31 cellular contexts compared by ENCODE assay signal in the genomic region with DNA sequence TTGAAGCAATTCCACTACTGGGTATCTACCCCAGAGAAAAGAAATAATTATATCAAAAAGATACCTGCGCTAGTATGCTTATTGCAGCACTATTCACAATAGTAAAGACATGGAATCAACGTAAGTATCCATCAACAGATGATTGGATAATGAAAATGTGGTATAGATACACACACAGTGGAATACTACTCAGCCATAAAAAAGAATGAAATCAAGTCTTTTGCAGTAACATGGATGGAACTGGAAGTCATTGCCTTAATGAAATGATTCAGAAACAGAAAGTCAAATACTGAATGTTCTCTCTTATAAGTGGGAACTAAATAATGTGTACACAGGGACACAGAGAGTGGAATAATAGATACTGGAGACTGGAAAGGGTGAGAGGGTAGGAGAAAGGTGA. TPM values are rescaled to one million over a fixed set of nuclear protein-coding genes. Genes with fewer than 3 reads are reported as not detected.
A peak's percentile ranks its signal among the peaks of the same experiment; 100 is the strongest.
DNase-seq lines count a peak whose midpoint lies in the region; ATAC-seq, FAIRE-seq and TF ChIP-seq lines count a peak whose summit lies in the region.
"Had no signal": no experiment of that assay in that cellular context is flagged by ENCODE, and none has a peak within 500 bp of the region (broad histone marks: within the 10 kb centered on the region; RNA-seq: fewer than 3 reads in every experiment).

No MANE protein-coding gene starts in this region.

- H3K4me3 ChIP-seq in HEK293 (ENCODE audit: low read depth, low read length): no peak overlapping the region
- H3K4me3 ChIP-seq in K562: no peak overlapping the region
- H3K4me3 ChIP-seq in colonic mucosa: no peak overlapping the region
- H3K4me3 ChIP-seq: A549; BLaER1; BLaER1 treated with 17β-estradiol and CSF1 and Interleukin-3, amounts not matched to agents 10 nM and 100 nM had no signal

- no peak for TF ChIP-seq CTCF in HEK293 (tag by site-specific recombination; IDR thresholded peaks at IDR 0.05)
- TF ChIP-seq CTCF in K562 (IDR thresholded peaks at IDR 0.05 in 2 of 3, conservative IDR thresholded peaks at IDR 0.05 in 1 of 3; ENCODE audit: insufficient read depth in 2 of 3, low read depth in 1 of 3, low read length in 3 of 3): no peak
- TF ChIP-seq CTCF in colonic mucosa (IDR thresholded peaks at IDR 0.05): no peak

- in situ Hi-C loops in K562 (cut with MboI): no loop called here

- H3K27ac ChIP-seq in HEK293 (ENCODE audit: extremely low read depth, low read depth, low read length): no peak overlapping the region
- H3K27ac ChIP-seq in K562 (ENCODE audit: extremely low read depth, low read depth, low read length): no peak overlapping the region
- H3K27ac ChIP-seq in colonic mucosa: no peak overlapping the region
- H3K27ac ChIP-seq: 22Rv1; A549; BLaER1; BLaER1 treated with 17β-estradiol and CSF1 and Interleukin-3, amounts not matched to agents 10 nM and 100 nM; C4-2B had no signal

- DNase-seq in K562 (ENCODE audit: extremely low read depth in 1 of 4, low spot score in 3 of 4): no peak
- DNase-seq in medulla oblongata (ENCODE audit: extremely low spot score): no peak
- DNase-seq in colonic mucosa: no peak
- DNase-seq: 8988T; ACHN; AML-193; BE2C; C1 segment of cervical spinal cord; Caco-2; Calu3; CD4-positive, alpha-beta memory T cell; CD4-positive, alpha-beta T cell; CD4-positive, CD25-positive, alpha-beta regulatory T cell; CD8-positive, alpha-beta memory T cell; CD8-positive, alpha-beta T cell; COR-L47; DMS 273 treated with DMSO at 0.1 percent for 48 hours; DMS153; DMS53; DMS79; DMS79 treated with DMSO at 0.1 percent for 48 hours; DND-41; EL had no signal

- FAIRE-seq in K562 (lab: Jason Lieb, UNC): no peak
- FAIRE-seq: A204.1, D721Med had no signal

- H3K36me3 ChIP-seq in HEK293 (ENCODE audit: control insufficient read depth in 2 of 2, insufficient read depth in 1 of 2, low read length in 2 of 2) (no peaks in the 10 kb centered on the region), K562 (ENCODE audit: control insufficient read depth, insufficient read depth, low read length) (no peaks in the 10 kb centered on the region), colonic mucosa (no peaks in the 10 kb centered on the region)
- H3K36me3 ChIP-seq: BE2C; BLaER1; BLaER1 treated with 17β-estradiol and CSF1 and Interleukin-3, amounts not matched to agents 10 nM and 100 nM had no signal

- no peak for ATAC-seq in K562
- ATAC-seq: A549; CD8-positive, alpha-beta T cell had no signal

- intact Hi-C loops in K562 (cut with micrococcal nuclease) (loop anchor here (10.0 kb wide), 2 partner anchors 309 to 469 kb away; no protein-coding TSS in a partner anchor), colonic mucosa (cut with DNase I) (no loop called here)

- CTCF ChIA-PET in HEK293 (lab: Yijun Ruan, JAX): interaction anchor here (0.5 to 0.7 kb wide), 2 partner anchors 375 to 1297 kb away, joined by 3 read pairs; no protein-coding TSS in a partner anchor
- CTCF ChIA-PET in K562 (lab: Yijun Ruan, JAX; ENCODE audit: low intra/inter-chr PET ratio): no interaction called here

- no peaks in the 10 kb centered on the region for H3K4me1 ChIP-seq in HEK293 (ENCODE audit: control insufficient read depth, insufficient read depth, low read length)
- no peaks in the 10 kb centered on the region for H3K4me1 ChIP-seq in K562 (replicated peaks in 1 of 2; ENCODE audit: control insufficient read depth in 2 of 2, insufficient read depth in 2 of 2, low read length in 2 of 2)
- no peaks in the 10 kb centered on the region for H3K4me1 ChIP-seq in colonic mucosa
- H3K4me1 ChIP-seq: A549; BE2C; BLaER1; BLaER1 treated with 17β-estradiol and CSF1 and Interleukin-3, amounts not matched to agents 10 nM and 100 nM; Caco-2 had no signal

- POLR2A ChIA-PET in HEK293 (lab: Yijun Ruan, JAX) (no interaction called here), K562 (lab: Yijun Ruan, JAX) (no interaction called here)

- H3K27me3 ChIP-seq in K562 (ENCODE audit: control insufficient read depth in 2 of 2, insufficient read depth in 2 of 2, low read length in 2 of 2) (peaks cover 4 to 6% of the 10 kb centered on the region in 2 experiments), colonic mucosa (no peaks in the 10 kb centered on the region)
- H3K27me3 ChIP-seq: BE2C; BLaER1; BLaER1 treated with 17β-estradiol and CSF1 and Interleukin-3, amounts not matched to agents 10 nM and 100 nM had no signal

- WGBS in K562 (ENCODE audit: insufficient coverage, low coverage, missing lambda C conversion rate): 2% methylated on average over 2 of the region's 2 CpGs

- H3K9me3 ChIP-seq in HEK293 (ENCODE audit: control insufficient read depth, insufficient read depth, low read depth, low read length) (no peaks in the 10 kb centered on the region), K562 (replicated peaks; ENCODE audit: control insufficient read depth, insufficient read depth, low read depth, low read length) (no peaks in the 10 kb centered on the region), colonic mucosa (no peaks in the 10 kb centered on the region)
- H3K9me3 ChIP-seq: A549; BE2C; BLaER1; BLaER1 treated with 17β-estradiol and CSF1 and Interleukin-3, amounts not matched to agents 10 nM and 100 nM had no signal

- no peak overlapping the region for H2AFZ ChIP-seq in K562 (ENCODE audit: low read depth, low read length)

- no TSS peak for BruUV-seq in K562 (replicated peaks; lab: Mats Ljungman, UMichigan)

- no peak for TF ChIP-seq EP300 in K562 (IDR thresholded peaks at IDR 0.05; ENCODE audit: low read length)

- H4K20me1 ChIP-seq in K562 (replicated peaks; ENCODE audit: control insufficient read depth, insufficient read depth, low read length): no peaks in the 10 kb centered on the region
- H4K20me1 ChIP-seq: BLaER1; BLaER1 treated with 17β-estradiol and CSF1 and Interleukin-3, amounts not matched to agents 10 nM and 100 nM had no signal

- H3K9ac ChIP-seq in K562 (ENCODE audit: insufficient read depth in 1 of 2, low read depth in 2 of 2, low read length in 2 of 2) (no peak overlapping the region), colonic mucosa (ENCODE audit: low read depth in 2 of 2, low read length in 2 of 2) (no peak overlapping the region)
- H3K9ac ChIP-seq: BLaER1; BLaER1 treated with 17β-estradiol and CSF1 and Interleukin-3, amounts not matched to agents 10 nM and 100 nM had no signal

- no peaks in the 10 kb centered on the region for H3K79me2 ChIP-seq in K562 (ENCODE audit: control insufficient read depth, insufficient read depth, low read length)

- TF ChIP-seq RAD21 in K562 (CRISPR knock-in tag; conservative IDR thresholded peaks at IDR 0.05 in 1 of 2, IDR thresholded peaks at IDR 0.05 in 1 of 2): no peak

- TF ChIP-seq POLR2A in K562 (conservative IDR thresholded peaks at IDR 0.05): no peak

- no peak overlapping the region for H3K4me2 ChIP-seq in K562 (ENCODE audit: insufficient read depth, low read length)
- H3K4me2 ChIP-seq: A549; BLaER1; BLaER1 treated with 17β-estradiol and CSF1 and Interleukin-3, amounts not matched to agents 10 nM and 100 nM had no signal

- H3K9me1 ChIP-seq in K562 (ENCODE audit: control insufficient read depth, insufficient read depth, low read length): no peaks in the 10 kb centered on the region

TF ChIP-seq in HEK293, 187 proteins besides CTCF, POLR2A, EP300 and RAD21:
- TF ChIP-seq SP3 (tag by site-specific recombination; IDR thresholded peaks at IDR 0.05) (no peak), ZNF146 (tag by site-specific recombination; IDR thresholded peaks at IDR 0.05) (peak; percentile 51; the same call in 1 of the 2 replicates)

RNA-seq across cellular contexts. Expression of a gene that starts 7.4 kb away (rescaled TPM):
- 36.2 and 46.3 TPM in 2 replicates for total RNA-seq in K562 (2011; cell fraction: chromatin; rRNA removed; ENCODE audit: low replicate concordance)
- 20.3 and 25.4 TPM in 2 replicates for total RNA-seq in K562 (2011; cell fraction: nucleolus; rRNA removed)
- 36.7 and 64.9 TPM in 2 replicates for total RNA-seq in K562 (2011; cell fraction: nucleoplasm; rRNA removed)
- 12.1 and 20.9 TPM in 2 replicates for total RNA-seq in K562 (2014; rRNA removed)
- 17.6 and 20.0 TPM in 2 replicates for total RNA-seq in K562 (2014; rRNA removed; fragmentation: Illumina TruSeq; extraction: Trizol)
- total RNA-seq in K562 (2015; rRNA removed; fragmentation: Illumina TruSeq; extraction: Trizol): 21.2 and 22.4 TPM in 2 replicates
- total RNA-seq in K562 (2021): 28.0 and 28.2 TPM in 2 replicates
- polyA plus RNA-seq in K562 (2011; rRNA removed): 29.9 and 34.9 TPM in 2 replicates
- 22.9 and 25.7 TPM in 2 replicates for polyA plus RNA-seq in K562 (2011; cell fraction: cytosol; rRNA removed)
- polyA plus RNA-seq in K562 (2011; cell fraction: nucleus; rRNA removed): 22.4 and 26.3 TPM in 2 replicates
- 12.9 and 15.5 TPM in 2 replicates for polyA plus RNA-seq in K562 (2012)
- polyA plus RNA-seq in K562 (2014; fragmentation: Illumina TruSeq; extraction: Trizol): 18.1 and 20.4 TPM in 2 replicates
- 1 to 10 TPM; 6.1 to 7.0 TPM for polyA plus RNA-seq in K562 (2014; fragmentation: Nextera tagmentation; extraction: Ambion mirVana)
- polyA plus RNA-seq in K562 (2014; rRNA removed): 10.0 and 20.4 TPM in 2 replicates
- polyA minus RNA-seq in K562 (2011; rRNA and poly(A)+ RNA removed): 46.0 and 51.7 TPM in 2 replicates
- 21.2 and 31.0 TPM in 2 replicates for polyA minus RNA-seq in K562 (2011; cell fraction: cytosol; rRNA and poly(A)+ RNA removed)
- 10.8 and 16.6 TPM in 2 replicates for polyA minus RNA-seq in K562 (2011; cell fraction: nucleus; rRNA and poly(A)+ RNA removed)
- total RNA-seq in colonic mucosa: 1 to 10 TPM; 6.2 to 7.5 TPM
